ENCODE assay signal across 17 cellular contexts in the genomic region with DNA sequence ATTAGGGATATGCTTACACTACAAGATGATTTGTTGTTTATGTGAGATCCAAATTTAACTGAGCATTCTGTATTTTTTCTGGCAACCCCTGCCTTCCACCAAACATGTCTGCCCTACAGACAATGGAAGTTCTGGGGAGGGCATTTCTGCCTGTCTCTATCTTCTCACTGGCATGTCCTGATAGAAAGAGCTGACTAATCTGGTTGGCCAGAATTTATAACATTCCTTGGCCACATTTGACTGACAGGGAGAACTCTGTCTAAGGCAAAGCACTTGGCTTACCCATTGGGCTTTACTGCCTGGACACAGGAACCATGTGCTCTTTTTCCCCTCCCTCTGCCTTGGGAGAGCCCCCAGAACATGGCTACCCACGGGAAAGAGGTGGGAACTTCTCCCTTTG.
DNase-seq lines count a peak whose midpoint lies in the region; ATAC-seq and TF ChIP-seq lines count a peak whose summit lies in the region.
"Had no signal": no experiment of that assay in that cellular context is flagged by ENCODE, and none has a peak within 500 bp of the region (broad histone marks: within the 10 kb centered on the region; RNA-seq: fewer than 3 reads in every experiment).

No MANE protein-coding gene starts in this region.

- H3K23ac ChIP-seq in mesenchymal stem cell (ENCODE audit: low read length in 2 of 2): no peak overlapping the region

- H4K8ac ChIP-seq in mesenchymal stem cell (ENCODE audit: low read length): no peak overlapping the region

- H3K27ac Mint-ChIP-seq in activated CD4-positive, alpha-beta T cell treated with anti-CD3 and anti-CD28 coated beads for 36 hours: no peak overlapping the region
- H3K27ac Mint-ChIP-seq: CD4-positive, alpha-beta memory T cell had no signal

- peaks cover 2% of the 10 kb centered on the region for H3K27me3 Mint-ChIP-seq in activated CD4-positive, alpha-beta T cell treated with anti-CD3 and anti-CD28 coated beads for 36 hours

- POLR2A ChIA-PET in activated CD4-positive, alpha-beta T cell treated with anti-CD3 and anti-CD28 coated beads for 36 hours (lab: Charles Lee): no interaction called here

- H2BK120ac ChIP-seq in mesenchymal stem cell (ENCODE audit: low read depth, low read length): no peak overlapping the region

- peak overlapping the region; percentile 74 for H2BK15ac ChIP-seq in mesenchymal stem cell (ENCODE audit: low read depth, poor library complexity, severe bottlenecking)

- H3K27ac ChIP-seq in Karpas-422 (ENCODE audit: low read length) (no peak overlapping the region), VCaP (peak overlapping the region; percentile 61), mesenchymal stem cell (ENCODE audit: low read length, poor library complexity, severe bottlenecking) (no peak overlapping the region)
- H3K27ac ChIP-seq: BLaER1, GM23248 had no signal

- no peaks in the 10 kb centered on the region for H4K20me1 ChIP-seq in Karpas-422 (ENCODE audit: insufficient read depth, low read depth, low read length)
- H4K20me1 ChIP-seq: BLaER1 had no signal

- H2AK5ac ChIP-seq in mesenchymal stem cell (ENCODE audit: low read length, severe bottlenecking): peak overlapping the region; percentile 51

- CTCF ChIA-PET in activated CD4-positive, alpha-beta T cell treated with anti-CD3 and anti-CD28 coated beads for 36 hours (lab: Charles Lee): interaction anchor here (0.6 kb wide), 1 partner anchor 243 kb away, joined by 3 read pairs; no protein-coding TSS in a partner anchor

- no peaks in the 10 kb centered on the region for H3K9me2 ChIP-seq in Karpas-422 (replicated peaks; ENCODE audit: insufficient read depth, low read length)

- no peaks in the 10 kb centered on the region for H3K36me3 ChIP-seq in Karpas-422 (ENCODE audit: insufficient read depth, low read length)
- no peaks in the 10 kb centered on the region for H3K36me3 ChIP-seq in mesenchymal stem cell (ENCODE audit: control insufficient read depth in 1 of 2, insufficient read depth in 2 of 2, low read depth in 1 of 2, low read length in 2 of 2)
- H3K36me3 ChIP-seq: BLaER1, HAP-1 had no signal

- no peaks in the 10 kb centered on the region for H3K79me1 ChIP-seq in mesenchymal stem cell (replicated peaks; ENCODE audit: low read length, poor library complexity, severe bottlenecking)

- no peak overlapping the region for H2BK12ac ChIP-seq in mesenchymal stem cell (ENCODE audit: low read length in 2 of 2)

- H3K9me3 Mint-ChIP-seq in activated CD4-positive, alpha-beta T cell treated with anti-CD3 and anti-CD28 coated beads for 36 hours (ENCODE audit: low read depth): no peaks in the 10 kb centered on the region
- H3K9me3 Mint-ChIP-seq: CD14-positive monocyte; CD4-positive, alpha-beta memory T cell had no signal

- H2BK5ac ChIP-seq in mesenchymal stem cell (ENCODE audit: low read depth, low read length, poor library complexity, severe bottlenecking): no peak overlapping the region

- peak; percentile 10 for DNase-seq in Karpas-422
- DNase-seq in mesenchymal stem cell: no peak
- DNase-seq in activated CD4-positive, alpha-beta T cell treated with anti-CD3 and anti-CD28 coated beads for 36 hours: no peak
- no peak for DNase-seq in hypothalamus (lab: John Stamatoyannopoulos, UW)
- no peak for DNase-seq in NCI-H1436 (lab: John Stamatoyannopoulos, UW)
- DNase-seq: 8988T; Calu3; CD4-positive, alpha-beta memory T cell; DMS79 treated with DMSO at 0.1 percent for 48 hours; EL; GM23248 had no signal

- H3K4me2 ChIP-seq in Karpas-422 (ENCODE audit: low read depth, low read length, poor library complexity, severe bottlenecking) (no peak overlapping the region), mesenchymal stem cell (ENCODE audit: low read length, poor library complexity, severe bottlenecking) (no peak overlapping the region)
- H3K4me2 ChIP-seq: BLaER1 had no signal

- ATAC-seq in GM18873 (IDR thresholded peaks at IDR 0.05; ENCODE audit: low FRiP score, unreplicated experiment): no peak
- ATAC-seq in activated CD4-positive, alpha-beta T cell treated with anti-CD3 and anti-CD28 coated beads for 36 hours: no peak
- ATAC-seq: GM12878 had no signal

- H3K4me1 ChIP-seq in Karpas-422 (ENCODE audit: low read length) (peaks cover 3% of the 10 kb centered on the region; the same call in 1 of the 2 replicates), mesenchymal stem cell (ENCODE audit: control insufficient read depth, insufficient read depth, low read depth, low read length) (peaks cover 3% of the 10 kb centered on the region)
- H3K4me1 ChIP-seq: BLaER1 had no signal

- TF ChIP-seq CTCF in VCaP (conservative IDR thresholded peaks at IDR 0.05): no peak

- H2AFZ ChIP-seq in Karpas-422 (ENCODE audit: low read length) (no peak overlapping the region), mesenchymal stem cell (ENCODE audit: low read depth, low read length) (no peak overlapping the region)
- H2AFZ ChIP-seq: GM23248 had no signal

- no peak overlapping the region for H3K14ac ChIP-seq in mesenchymal stem cell (ENCODE audit: low read length in 2 of 2)

- H4K91ac ChIP-seq in mesenchymal stem cell (ENCODE audit: low read length): no peak overlapping the region

- intact Hi-C loops in activated CD4-positive, alpha-beta T cell treated with anti-CD3 and anti-CD28 coated beads for 36 hours (cut with DNase I, micrococcal nuclease): no loop called here

- WGBS in mesenchymal stem cell: 62% methylated on average over 1 of the region's 1 CpG

- H3K27me3 ChIP-seq in Karpas-422 (ENCODE audit: low read length) (no peaks in the 10 kb centered on the region), mesenchymal stem cell (ENCODE audit: control insufficient read depth in 1 of 2, insufficient read depth in 1 of 2, low read length in 2 of 2) (no peaks in the 10 kb centered on the region)
- H3K27me3 ChIP-seq: BLaER1 had no signal

- no peak overlapping the region for H3K4me3 Mint-ChIP-seq in activated CD4-positive, alpha-beta T cell treated with anti-CD3 and anti-CD28 coated beads for 36 hours
- H3K4me3 Mint-ChIP-seq: CD14-positive monocyte; CD4-positive, alpha-beta memory T cell had no signal

- no peak overlapping the region for H3K4ac ChIP-seq in mesenchymal stem cell (ENCODE audit: low read depth in 1 of 2, low read length in 2 of 2)

- H3K18ac ChIP-seq in mesenchymal stem cell (ENCODE audit: low read depth in 1 of 2, low read length in 2 of 2): no peak overlapping the region

- H3K4me3 ChIP-seq in Karpas-422 (ENCODE audit: low read length) (no peak overlapping the region), mesenchymal stem cell (ENCODE audit: insufficient read depth in 1 of 2, low read depth in 1 of 2, low read length in 2 of 2) (no peak overlapping the region)
- H3K4me3 ChIP-seq: BLaER1, GM12878, GM23248, HAP-1 had no signal

- H3K4me1 Mint-ChIP-seq in activated CD4-positive, alpha-beta T cell treated with anti-CD3 and anti-CD28 coated beads for 36 hours: no peaks in the 10 kb centered on the region
- H3K4me1 Mint-ChIP-seq: CD4-positive, alpha-beta memory T cell had no signal

- H3K9ac ChIP-seq in Karpas-422 (ENCODE audit: low read length) (no peak overlapping the region), mesenchymal stem cell (ENCODE audit: low read length) (no peak overlapping the region)
- H3K9ac ChIP-seq: BLaER1, GM23248 had no signal

- no peaks in the 10 kb centered on the region for H3K36me3 Mint-ChIP-seq in activated CD4-positive, alpha-beta T cell treated with anti-CD3 and anti-CD28 coated beads for 36 hours (ENCODE audit: low read depth)
- H3K36me3 Mint-ChIP-seq: CD14-positive monocyte; CD4-positive, alpha-beta memory T cell had no signal

- H3K79me2 ChIP-seq in Karpas-422 (ENCODE audit: low read length): no peaks in the 10 kb centered on the region

- H3K9me3 ChIP-seq in Karpas-422 (ENCODE audit: low read length): no peaks in the 10 kb centered on the region
- H3K9me3 ChIP-seq in mesenchymal stem cell (ENCODE audit: control insufficient read depth, low read length): no peaks in the 10 kb centered on the region
- H3K9me3 ChIP-seq: BLaER1, HAP-1 had no signal
